Comparison of ENCODE assay signal across 8 cellular contexts in the genomic region with DNA sequence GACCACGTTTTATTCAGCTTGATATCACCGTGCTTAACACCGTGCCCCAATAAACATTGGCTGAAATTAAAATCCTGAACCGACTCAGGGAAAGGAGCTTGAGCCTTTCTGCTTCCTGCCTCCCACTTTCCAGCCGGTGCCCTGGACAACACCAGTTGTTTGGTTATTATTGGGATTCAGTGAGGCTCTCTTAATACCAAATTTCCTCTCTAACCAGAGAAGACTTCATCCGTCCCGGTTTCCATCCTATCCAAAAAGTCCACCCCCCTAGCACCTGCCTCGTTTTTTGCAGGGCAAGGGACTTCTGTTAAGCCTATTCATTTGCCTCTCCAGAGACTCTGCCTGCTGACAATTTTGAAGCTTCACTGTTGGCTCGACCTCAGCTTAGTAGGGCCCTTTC. TPM values are rescaled to one million over a fixed set of nuclear protein-coding genes. Genes with fewer than 3 reads are reported as not detected.
DNase-seq lines count a peak whose midpoint lies in the region; ATAC-seq, FAIRE-seq and TF ChIP-seq lines count a peak whose summit lies in the region.

No MANE protein-coding gene starts in this region.

- peaks cover 77 to 79% of the 10 kb centered on the region in 2 donors for H3K27me3 Mint-ChIP-seq in T-cell

- no peak for ATAC-seq in T-cell (replicated peaks in 1 of 4)
- ATAC-seq in HG03097 (IDR thresholded peaks at IDR 0.05; ENCODE audit: low FRiP score, unreplicated experiment), result no peak

- H3K27ac Mint-ChIP-seq in T-cell, result no peak overlapping the region

- H3K27ac ChIP-seq in skeletal muscle tissue (ENCODE audit: low read depth, low read length), result no peak overlapping the region

- CTCF ChIA-PET in T-cell (lab: Charles Lee), result interaction anchor here (0.5 to 1.2 kb wide), 4 partner anchors 74 to 233 kb away, joined by 3 to 7 read pairs (median 3); no protein-coding TSS in a partner anchor

- peaks cover 0 to 9% (median 5%) of the 10 kb centered on the region in 3 donors for H3K4me1 ChIP-seq in skeletal muscle tissue (ENCODE audit: control insufficient read depth in 3 of 3, insufficient read depth in 3 of 3, low read length in 3 of 3)

- H3K36me3 Mint-ChIP-seq in T-cell, result no peaks in the 10 kb centered on the region

- H3K9ac ChIP-seq in skeletal muscle tissue (ENCODE audit: low read depth in 1 of 3, low read length in 3 of 3), result peak overlapping the region in 1 of 3 donors; percentile 52

- peaks cover 29 to 49% (median 35%) of the 10 kb centered on the region in 3 donors for H3K27me3 ChIP-seq in skeletal muscle tissue (ENCODE audit: control insufficient read depth in 3 of 3, insufficient read depth in 3 of 3, low read length in 3 of 3)

- peak overlapping the region; percentile 69 to 79 (median 70) for H3K4me3 Mint-ChIP-seq in T-cell

- POLR2A ChIA-PET in T-cell (lab: Charles Lee), result no interaction called here

- H3K36me3 ChIP-seq in skeletal muscle tissue (ENCODE audit: control insufficient read depth in 3 of 3, insufficient read depth in 3 of 3, low read length in 3 of 3), result no peaks in the 10 kb centered on the region

- TF ChIP-seq CTCF in foreskin fibroblast (IDR thresholded peaks at IDR 0.05; ENCODE audit: low read depth, low read length), result no peak

- no peak for TF ChIP-seq POLR2A in H54 (IDR thresholded peaks at IDR 0.05; ENCODE audit: low read depth, low read length)

- H3K9me3 ChIP-seq in skeletal muscle tissue (ENCODE audit: control insufficient read depth in 3 of 3, low read length in 3 of 3), result no peaks in the 10 kb centered on the region

- peaks cover 14 to 17% (median 15%) of the 10 kb centered on the region in 3 donors for H3K4me1 Mint-ChIP-seq in T-cell

- DNase-seq in DMS53 (lab: John Stamatoyannopoulos, UW) (peak; percentile 39), DMS53 treated with DMSO at 0.1 percent for 48 hours (lab: John Stamatoyannopoulos, UW; ENCODE audit: unreplicated experiment) (no peak), T-cell (no peak), foreskin fibroblast (no peak), H54 (ENCODE audit: insufficient read length, low spot score) (no peak), CD1c-positive myeloid dendritic cell (ENCODE audit: extremely low spot score) (no peak)

- no peaks in the 10 kb centered on the region for H3K9me3 Mint-ChIP-seq in T-cell

- no peak for FAIRE-seq in H54 (lab: Jason Lieb, UNC)

- peak overlapping the region; percentile 70 to 81 for H3K4me3 ChIP-seq in foreskin fibroblast (ENCODE audit: low read depth in 1 of 2, low read length in 2 of 2)
- peak overlapping the region; percentile 46 to 54 (median 53) for H3K4me3 ChIP-seq in skeletal muscle tissue (ENCODE audit: low read length in 3 of 3)

RNA-seq across cellular contexts. Expression of gene PRSS12, which starts 0.6 kb away (rescaled TPM):
- total RNA-seq in T-cell (under 1 TPM in 3 of 5 donors, not detected in 2; 0.03 to 0.25 (median 0.18) TPM), skeletal muscle tissue (10.4 TPM)
